Comparison of ENCODE assay signal across 13 cellular contexts in genomic region chr13:109707044-109707794, GRCh38.
DNase-seq lines count a peak whose midpoint lies in the region; ATAC-seq and TF ChIP-seq lines count a peak whose summit lies in the region.
"Had no signal": no experiment of that assay in that cellular context is flagged by ENCODE, and none has a peak within 500 bp of the region (broad histone marks: within the 10 kb centered on the region; RNA-seq: fewer than 3 reads in every experiment).

No MANE protein-coding gene starts in this region.

- H3K27me3 Mint-ChIP-seq in stimulated activated naive CD8-positive, alpha-beta T cell treated with anti-CD3 and anti-CD28 coated beads, Interleukin-15, amount 100 ng/mL, for 72 hours = peaks cover 35% of the 10 kb centered on the region
- H3K27me3 Mint-ChIP-seq in brain = peaks cover 9% of the 10 kb centered on the region
- H3K27me3 Mint-ChIP-seq in type B pancreatic cell = no peaks in the 10 kb centered on the region
- peaks cover 26 to 28% of the 10 kb centered on the region in 2 donors for H3K27me3 Mint-ChIP-seq in CD8-positive, alpha-beta memory T cell
- peaks cover 20 to 21% of the 10 kb centered on the region in 2 donors for H3K27me3 Mint-ChIP-seq in CD4-positive, alpha-beta memory T cell

- CTCF ChIA-PET in CD8-positive, alpha-beta memory T cell (lab: Charles Lee) = no interaction called here
- CTCF ChIA-PET in CD4-positive, alpha-beta memory T cell (lab: Charles Lee; ENCODE audit: partially characterized antibody) = no interaction called here

- ATAC-seq in stimulated activated naive CD8-positive, alpha-beta T cell treated with anti-CD3 and anti-CD28 coated beads, Interleukin-15, Interleukin-2, amounts not matched to agents 100 U/mL and 50 U/mL, for 24 hours = peak; percentile 21
- no peak for ATAC-seq in stimulated activated naive CD8-positive, alpha-beta T cell treated with anti-CD3 and anti-CD28 coated beads, Interleukin-15, amount 100 ng/mL, for 72 hours
- ATAC-seq: stimulated activated naive B cell treated with anti-CD40 and anti-IgM and Interleukin-4, amounts not matched to agents 10 μg/mL and 1 μg/mL and 100 μg/mL, for 72 hours had no signal

- intact Hi-C loops in CD4-positive, alpha-beta memory T cell (cut with micrococcal nuclease) = no loop called here

- no peak for TF ChIP-seq CTCF in brain (conservative IDR thresholded peaks at IDR 0.05)
- TF ChIP-seq CTCF in type B pancreatic cell (conservative IDR thresholded peaks at IDR 0.05) = no peak

- no peaks in the 10 kb centered on the region for H3K36me3 Mint-ChIP-seq in brain
- no peaks in the 10 kb centered on the region for H3K36me3 Mint-ChIP-seq in type B pancreatic cell
- no peaks in the 10 kb centered on the region for H3K36me3 Mint-ChIP-seq in CD8-positive, alpha-beta memory T cell
- no peaks in the 10 kb centered on the region for H3K36me3 Mint-ChIP-seq in CD4-positive, alpha-beta memory T cell

- no peaks in the 10 kb centered on the region for H3K9me3 Mint-ChIP-seq in stimulated activated naive CD8-positive, alpha-beta T cell treated with anti-CD3 and anti-CD28 coated beads, Interleukin-15, amount 100 ng/mL, for 72 hours
- peaks cover 0 to 10% (median 2%) of the 10 kb centered on the region in 5 experiments for H3K9me3 Mint-ChIP-seq in brain
- H3K9me3 Mint-ChIP-seq in type B pancreatic cell = peaks cover 14% of the 10 kb centered on the region
- peaks cover 2 to 6% (median 2%) of the 10 kb centered on the region in 5 donors for H3K9me3 Mint-ChIP-seq in CD8-positive, alpha-beta memory T cell
- H3K9me3 Mint-ChIP-seq in CD4-positive, alpha-beta memory T cell = no peaks in the 10 kb centered on the region
- H3K9me3 Mint-ChIP-seq: stimulated activated naive B cell treated with anti-CD40 and anti-IgM and Interleukin-4, amounts not matched to agents 10 μg/mL and 1 μg/mL and 100 μg/mL, for 72 hours had no signal

- no peak overlapping the region for H3K4me3 Mint-ChIP-seq in stimulated activated naive CD8-positive, alpha-beta T cell treated with anti-CD3 and anti-CD28 coated beads, Interleukin-15, amount 100 ng/mL, for 72 hours
- peak overlapping the region; percentile 21 to 60 (median 35) for H3K4me3 Mint-ChIP-seq in brain
- no peak overlapping the region for H3K4me3 Mint-ChIP-seq in type B pancreatic cell
- peak overlapping the region in 2 of 7 donors; percentile 26 to 49 for H3K4me3 Mint-ChIP-seq in CD8-positive, alpha-beta memory T cell
- no peak overlapping the region for H3K4me3 Mint-ChIP-seq in CD4-positive, alpha-beta memory T cell
- H3K4me3 Mint-ChIP-seq: stimulated activated naive B cell treated with anti-CD40 and anti-IgM and Interleukin-4, amounts not matched to agents 10 μg/mL and 1 μg/mL and 100 μg/mL, for 72 hours had no signal

- H3K4me3 ChIP-seq in CD8-positive, alpha-beta memory T cell (ENCODE audit: low read length) = no peak overlapping the region
- H3K4me3 ChIP-seq in CD4-positive, alpha-beta memory T cell (ENCODE audit: low read length in 2 of 2) = no peak overlapping the region
- H3K4me3 ChIP-seq: HAP-1 had no signal

- DNase-seq in stimulated activated naive CD8-positive, alpha-beta T cell treated with anti-CD3 and anti-CD28 coated beads, Interleukin-15, Interleukin-2, amounts not matched to agents 100 U/mL and 50 U/mL, for 24 hours = no peak
- no peak for DNase-seq in stimulated activated naive CD8-positive, alpha-beta T cell treated with anti-CD3 and anti-CD28 coated beads, Interleukin-15, amount 100 ng/mL, for 72 hours
- peak; percentile 97 for DNase-seq in NCI-H2171 treated with DMSO at 0.1 percent for 48 hours (lab: John Stamatoyannopoulos, UW)
- DNase-seq in type B pancreatic cell (ENCODE audit: extremely low spot score, unreplicated experiment) = no peak
- no peak for DNase-seq in CD8-positive, alpha-beta memory T cell
- no peak for DNase-seq in CD4-positive, alpha-beta memory T cell
- DNase-seq in ACHN = no peak
- DNase-seq: activated CD4-positive, alpha-beta T cell treated with anti-CD3 and anti-CD28 coated beads for 1 hour; stimulated activated CD4-positive, alpha-beta T cell treated with anti-CD3 and anti-CD28 coated beads, Interleukin-2, amount 100 ng/mL, for 48 hours; stimulated activated naive B cell treated with anti-CD40 and anti-IgM and Interleukin-4, amounts not matched to agents 10 μg/mL and 1 μg/mL and 100 μg/mL, for 72 hours; SW 1271 had no signal

- POLR2A ChIA-PET in CD8-positive, alpha-beta memory T cell (lab: Charles Lee) = no interaction called here
- POLR2A ChIA-PET in CD4-positive, alpha-beta memory T cell (lab: Charles Lee; ENCODE audit: partially characterized antibody) = no interaction called here

- H3K4me1 ChIP-seq in CD8-positive, alpha-beta memory T cell (ENCODE audit: insufficient read depth, low read length) = no peaks in the 10 kb centered on the region
- H3K4me1 ChIP-seq in CD4-positive, alpha-beta memory T cell (ENCODE audit: insufficient read depth, low read length) = peaks cover 10% of the 10 kb centered on the region
- H3K4me1 ChIP-seq: HAP-1 had no signal

- peaks cover 15% of the 10 kb centered on the region for H3K4me1 Mint-ChIP-seq in stimulated activated naive CD8-positive, alpha-beta T cell treated with anti-CD3 and anti-CD28 coated beads, Interleukin-15, amount 100 ng/mL, for 72 hours
- peaks cover 33% of the 10 kb centered on the region for H3K4me1 Mint-ChIP-seq in brain
- H3K4me1 Mint-ChIP-seq in type B pancreatic cell (ENCODE audit: unreplicated experiment) = peaks cover 8% of the 10 kb centered on the region
- H3K4me1 Mint-ChIP-seq in CD8-positive, alpha-beta memory T cell = peaks cover 8 to 30% (median 23%) of the 10 kb centered on the region in 3 donors
- H3K4me1 Mint-ChIP-seq in CD4-positive, alpha-beta memory T cell = peaks cover 3 to 20% (median 14%) of the 10 kb centered on the region in 4 donors

- H3K27me3 ChIP-seq in CD8-positive, alpha-beta memory T cell (ENCODE audit: insufficient read depth, low read length, poor library complexity, severe bottlenecking) = no peaks in the 10 kb centered on the region
- peaks cover 12% of the 10 kb centered on the region for H3K27me3 ChIP-seq in CD4-positive, alpha-beta memory T cell (ENCODE audit: insufficient read depth, low read length)

- no peak overlapping the region for H3K27ac ChIP-seq in CD8-positive, alpha-beta memory T cell (ENCODE audit: low read depth, low read length)
- H3K27ac ChIP-seq in CD4-positive, alpha-beta memory T cell (ENCODE audit: low read depth, low read length) = no peak overlapping the region

- H3K9me3 ChIP-seq in CD8-positive, alpha-beta memory T cell (ENCODE audit: low read length) = no peaks in the 10 kb centered on the region
- H3K9me3 ChIP-seq in CD4-positive, alpha-beta memory T cell (ENCODE audit: control insufficient read depth in 1 of 2, low read length in 2 of 2) = no peaks in the 10 kb centered on the region
- H3K9me3 ChIP-seq: HAP-1 had no signal

- H3K36me3 ChIP-seq in CD8-positive, alpha-beta memory T cell (ENCODE audit: insufficient read depth, low read length) = no peaks in the 10 kb centered on the region
- H3K36me3 ChIP-seq in CD4-positive, alpha-beta memory T cell (ENCODE audit: insufficient read depth, low read length) = no peaks in the 10 kb centered on the region
- H3K36me3 ChIP-seq: HAP-1 had no signal

- in situ Hi-C loops in ACHN (cut with HindIII; ENCODE audit: low pct_ligation_motif_present, low pct_unique_long_range_greater_than_20kb, low sequenced_read_pairs) = no loop called here

- peak overlapping the region in 1 of 2 donors; percentile 22 for H3K27ac Mint-ChIP-seq in stimulated activated naive CD8-positive, alpha-beta T cell treated with anti-CD3 and anti-CD28 coated beads, Interleukin-15, amount 100 ng/mL, for 72 hours
- H3K27ac Mint-ChIP-seq in brain (peak overlapping the region in 4 of 5 experiments; percentile 46 to 93 (median 76)), type B pancreatic cell (peak overlapping the region; percentile 66)
- no peak overlapping the region for H3K27ac Mint-ChIP-seq in CD8-positive, alpha-beta memory T cell
- H3K27ac Mint-ChIP-seq in CD4-positive, alpha-beta memory T cell = no peak overlapping the region
- H3K27ac Mint-ChIP-seq: stimulated activated naive B cell treated with anti-CD40 and anti-IgM and Interleukin-4, amounts not matched to agents 10 μg/mL and 1 μg/mL and 100 μg/mL, for 72 hours had no signal

Comparison
In these comparisons a context has a peak if more than half of its experiments do, and no peak if none do; other contexts are left out.
1. H3K27ac Mint-ChIP-seq: peak in brain (4 of 5) and type B pancreatic cell (single experiment); none in CD8-positive, alpha-beta memory T cell (0 of 8) and CD4-positive, alpha-beta memory T cell (0 of 7).
2. H3K4me3 Mint-ChIP-seq: peak in brain (5 of 5); none in stimulated activated naive CD8-positive, alpha-beta T cell treated with anti-CD3 and anti-CD28 coated beads, Interleukin-15, amount 100 ng/mL, for 72 hours (0 of 2), type B pancreatic cell (single experiment) and CD4-positive, alpha-beta memory T cell (0 of 8).